24 cellular contexts compared by ENCODE assay signal in genomic region chr6:35381132-35381531, GRCh38. TPM values are rescaled to one million over a fixed set of nuclear protein-coding genes. Genes with fewer than 3 reads are reported as not detected.
DNase-seq lines count a peak whose midpoint lies in the region; ATAC-seq, FAIRE-seq and TF ChIP-seq lines count a peak whose summit lies in the region.
"Had no signal": no experiment of that assay in that cellular context is flagged by ENCODE, and none has a peak within 500 bp of the region (broad histone marks: within the 10 kb centered on the region; RNA-seq: fewer than 3 reads in every experiment).

No MANE protein-coding gene starts in this region.

- H4K20me1 ChIP-seq in SK-N-SH (ENCODE audit: insufficient read depth) = no peaks in the 10 kb centered on the region

- no peak overlapping the region for H3K4me2 ChIP-seq in SK-N-SH
- H3K4me2 ChIP-seq: KMS-11 had no signal

- DNase-seq in CD4-positive, CD25-positive, alpha-beta regulatory T cell = no peak
- no peak for DNase-seq in SK-N-SH
- peak; percentile 54 for DNase-seq in fibroblast of gingiva (ENCODE audit: low read depth)
- no peak for DNase-seq in stimulated activated naive B cell treated with anti-CD40 and anti-IgM and Interleukin-4, amounts not matched to agents 10 μg/mL and 1 μg/mL and 100 μg/mL, for 72 hours
- DNase-seq in GM19239 (ENCODE audit: insufficient read length, low spot score) = no peak
- DNase-seq: activated CD4-positive, alpha-beta T cell treated with anti-CD3 and anti-CD28 coated beads, Interleukin-2, amount 10 ng/mL, durations not matched to agents 24 days and 14 days; activated naive CD4-positive, alpha-beta T cell treated with Interleukin-2 at 50 U/mL for 16 hours; activated T-cell treated with anti-CD3 and anti-CD28 coated beads, Interleukin-2, amount 50 U/mL, for 48 hours; anterior cingulate cortex; CD8-positive, alpha-beta memory T cell; central memory CD4-positive, alpha-beta T cell; DMS153; GDM1; left colon; NCI-H1694 treated with DMSO at 0.1 percent for 48 hours; NCI-H526 treated with DMSO at 0.1 percent for 48 hours; psoas muscle; stimulated activated CD8-positive, alpha-beta memory T cell treated with anti-CD3 and anti-CD28 coated beads, Interleukin-4, amount 100 ng/mL, for 48 hours; T-helper 2 cell; uterus had no signal

- H3K27me3 ChIP-seq in CD4-positive, CD25-positive, alpha-beta regulatory T cell (ENCODE audit: control insufficient read depth, insufficient read depth, low read length) = no peaks in the 10 kb centered on the region
- no peaks in the 10 kb centered on the region for H3K27me3 ChIP-seq in SK-N-SH (ENCODE audit: insufficient read depth)
- H3K27me3 ChIP-seq: uterus had no signal

- H3F3A ChIP-seq in SK-N-SH (replicated peaks; ENCODE audit: insufficient read depth) = no peaks in the 10 kb centered on the region

- H3K9me2 ChIP-seq in SK-N-SH = no peaks in the 10 kb centered on the region

- H3K27me3 Mint-ChIP-seq in CD4-positive, CD25-positive, alpha-beta regulatory T cell = no peaks in the 10 kb centered on the region
- H3K27me3 Mint-ChIP-seq in stimulated activated naive B cell treated with anti-CD40 and anti-IgM and Interleukin-4, amounts not matched to agents 10 μg/mL and 1 μg/mL and 100 μg/mL, for 72 hours = no peaks in the 10 kb centered on the region
- H3K27me3 Mint-ChIP-seq: activated CD4-positive, alpha-beta T cell treated with anti-CD3 and anti-CD28 coated beads, Interleukin-2, amount 10 ng/mL, durations not matched to agents 24 days and 14 days; CD8-positive, alpha-beta memory T cell had no signal

- TF ChIP-seq POLR2A in GM18505 (IDR thresholded peaks at IDR 0.05; ENCODE audit: borderline replicate concordance, extremely low read depth, insufficient read depth, insufficient read length) = no peak

- H3K4me3 Mint-ChIP-seq in CD4-positive, CD25-positive, alpha-beta regulatory T cell = no peak overlapping the region
- no peak overlapping the region for H3K4me3 Mint-ChIP-seq in stimulated activated naive B cell treated with anti-CD40 and anti-IgM and Interleukin-4, amounts not matched to agents 10 μg/mL and 1 μg/mL and 100 μg/mL, for 72 hours
- H3K4me3 Mint-ChIP-seq: activated CD4-positive, alpha-beta T cell treated with anti-CD3 and anti-CD28 coated beads, Interleukin-2, amount 10 ng/mL, durations not matched to agents 24 days and 14 days had no signal

- no peak for TF ChIP-seq RAD21 in SK-N-SH (IDR thresholded peaks at IDR 0.05; ENCODE audit: low read length)

- CTCF ChIA-PET in SK-N-SH (lab: Yijun Ruan, JAX) = no interaction called here

- no peak overlapping the region for H3K4me3 ChIP-seq in CD4-positive, CD25-positive, alpha-beta regulatory T cell (ENCODE audit: low read depth, low read length)
- H3K4me3 ChIP-seq in SK-N-SH (ENCODE audit: low read depth in 2 of 2, low read length in 1 of 2) = no peak overlapping the region
- H3K4me3 ChIP-seq: psoas muscle, uterus had no signal

- H3K79me2 ChIP-seq in SK-N-SH (ENCODE audit: insufficient read depth) = peaks cover 34% of the 10 kb centered on the region

- H2AFZ ChIP-seq in SK-N-SH (ENCODE audit: low read depth) = no peak overlapping the region

- no peak overlapping the region for H3K27ac ChIP-seq in CD4-positive, CD25-positive, alpha-beta regulatory T cell (ENCODE audit: insufficient read depth, low read length, poor library complexity, severe bottlenecking)
- peak overlapping the region in 1 of 2 experiments; percentile 36; a peak in 1 of 4 replicates for H3K27ac ChIP-seq in SK-N-SH (ENCODE audit: low read depth in 2 of 2, low read length in 1 of 2)
- H3K27ac ChIP-seq: KMS-11, psoas muscle, uterus, VCaP had no signal

- no peaks in the 10 kb centered on the region for H3K4me1 ChIP-seq in CD4-positive, CD25-positive, alpha-beta regulatory T cell (ENCODE audit: control insufficient read depth, insufficient read depth, low read length, poor library complexity, severe bottlenecking)
- H3K4me1 ChIP-seq in SK-N-SH (ENCODE audit: control insufficient read depth in 1 of 2, insufficient read depth in 2 of 2, low read depth in 1 of 2, low read length in 1 of 2) = peaks cover 0 to 3% of the 10 kb centered on the region in 2 experiments; a peak in 1 of 4 replicates
- H3K4me1 ChIP-seq: uterus had no signal

- peaks cover 5% of the 10 kb centered on the region for H3K36me3 ChIP-seq in CD4-positive, CD25-positive, alpha-beta regulatory T cell (ENCODE audit: control insufficient read depth, insufficient read depth, low read length)
- no peaks in the 10 kb centered on the region for H3K36me3 ChIP-seq in SK-N-SH (replicated peaks in 1 of 2; ENCODE audit: control insufficient read depth in 1 of 2, insufficient read depth in 2 of 2, low read length in 1 of 2)
- H3K36me3 ChIP-seq: uterus had no signal

- H3K4me1 Mint-ChIP-seq in CD4-positive, CD25-positive, alpha-beta regulatory T cell = peaks cover 9 to 38% (median 24%) of the 10 kb centered on the region in 4 donors
- peaks cover 23 to 27% of the 10 kb centered on the region in 2 donors for H3K4me1 Mint-ChIP-seq in stimulated activated naive B cell treated with anti-CD40 and anti-IgM and Interleukin-4, amounts not matched to agents 10 μg/mL and 1 μg/mL and 100 μg/mL, for 72 hours

- no peak overlapping the region for H3K9ac ChIP-seq in SK-N-SH
- H3K9ac ChIP-seq: KMS-11 had no signal

- peaks cover 36% of the 10 kb centered on the region for H3K36me3 Mint-ChIP-seq in CD4-positive, CD25-positive, alpha-beta regulatory T cell
- H3K36me3 Mint-ChIP-seq in stimulated activated naive B cell treated with anti-CD40 and anti-IgM and Interleukin-4, amounts not matched to agents 10 μg/mL and 1 μg/mL and 100 μg/mL, for 72 hours = peaks cover 27 to 36% of the 10 kb centered on the region in 2 donors

- no peak for FAIRE-seq in GM19239 (lab: Jason Lieb, UNC)

- POLR2A ChIA-PET in SK-N-SH (lab: Yijun Ruan, JAX) = no interaction called here

- no peak for TF ChIP-seq CTCF in SK-N-SH (IDR thresholded peaks at IDR 0.05)

- peak overlapping the region in 2 of 3 donors; percentile 6 to 33 for H3K27ac Mint-ChIP-seq in CD4-positive, CD25-positive, alpha-beta regulatory T cell
- peak overlapping the region; percentile 15 for H3K27ac Mint-ChIP-seq in stimulated activated naive B cell treated with anti-CD40 and anti-IgM and Interleukin-4, amounts not matched to agents 10 μg/mL and 1 μg/mL and 100 μg/mL, for 72 hours
- H3K27ac Mint-ChIP-seq: activated CD4-positive, alpha-beta T cell treated with anti-CD3 and anti-CD28 coated beads, Interleukin-2, amount 10 ng/mL, durations not matched to agents 24 days and 14 days had no signal

- no peak for ATAC-seq in CD4-positive, CD25-positive, alpha-beta regulatory T cell (ENCODE audit: low read depth in 2 of 2)
- no peak for ATAC-seq in stimulated activated naive B cell treated with anti-CD40 and anti-IgM and Interleukin-4, amounts not matched to agents 10 μg/mL and 1 μg/mL and 100 μg/mL, for 72 hours (replicated peaks)
- ATAC-seq in GM21737 (IDR thresholded peaks at IDR 0.05; ENCODE audit: unreplicated experiment) (no peak), GM18505 (IDR thresholded peaks at IDR 0.05; ENCODE audit: unreplicated experiment) (no peak)
- ATAC-seq: left colon had no signal

- no peaks in the 10 kb centered on the region for H3K9me3 ChIP-seq in CD4-positive, CD25-positive, alpha-beta regulatory T cell (ENCODE audit: control insufficient read depth in 2 of 2, low read length in 2 of 2)
- H3K9me3 ChIP-seq in SK-N-SH = no peaks in the 10 kb centered on the region
- H3K9me3 ChIP-seq: psoas muscle, uterus had no signal

- no peak for TF ChIP-seq EP300 in SK-N-SH (IDR thresholded peaks at IDR 0.05; ENCODE audit: borderline replicate concordance in 1 of 2, low read depth in 1 of 2, low read length in 1 of 2)

- peaks cover 0 to 2% (median 0%) of the 10 kb centered on the region in 7 donors for H3K9me3 Mint-ChIP-seq in CD4-positive, CD25-positive, alpha-beta regulatory T cell
- peaks cover 3 to 7% of the 10 kb centered on the region in 2 donors for H3K9me3 Mint-ChIP-seq in stimulated activated naive B cell treated with anti-CD40 and anti-IgM and Interleukin-4, amounts not matched to agents 10 μg/mL and 1 μg/mL and 100 μg/mL, for 72 hours
- H3K9me3 Mint-ChIP-seq: activated CD4-positive, alpha-beta T cell treated with anti-CD3 and anti-CD28 coated beads, Interleukin-2, amount 10 ng/mL, durations not matched to agents 24 days and 14 days had no signal

- WGBS in SK-N-SH (ENCODE audit: low lambda C conversion rate) = 86% methylated on average over 6 of the region's 6 CpGs

TF ChIP-seq in SK-N-SH, 30 proteins besides CTCF, POLR2A, EP300 and RAD21 (continues in another document):
- TF ChIP-seq IRF3 (IDR thresholded peaks at IDR 0.05; ENCODE audit: low read depth, low read length) = no peak
- no peak for TF ChIP-seq MAX (IDR thresholded peaks at IDR 0.05; ENCODE audit: low read depth)
- TF ChIP-seq GATA2 (CRISPR knock-in tag; IDR thresholded peaks at IDR 0.05) = no peak
- TF ChIP-seq POLR2AphosphoS5 (IDR thresholded peaks at IDR 0.05; ENCODE audit: low read depth, low read length) = no peak
- no peak for TF ChIP-seq EZH2phosphoT487 (IDR thresholded peaks at IDR 0.05; ENCODE audit: borderline replicate concordance, low read depth)
- TF ChIP-seq PBX3 (IDR thresholded peaks at IDR 0.05) = 0 out of 2 replicates have a peak, but pooled peaks have one; percentile 6

RNA-seq across cellular contexts. Expression of gene PPARD, which starts 38.8 kb away (rescaled TPM):
- 37.3 TPM for total RNA-seq in CD4-positive, CD25-positive, alpha-beta regulatory T cell
- 1 to 10 TPM; 3.8 to 6.6 (median 5.1) TPM for polyA plus RNA-seq in CD4-positive, CD25-positive, alpha-beta regulatory T cell
- 11.5 and 13.3 TPM in 2 replicates for polyA plus RNA-seq in SK-N-SH (2012; rRNA removed)
- polyA plus RNA-seq in SK-N-SH (2012; cell fraction: cytosol; rRNA removed) = 6.0 and 9.4 TPM in 2 replicates
- polyA plus RNA-seq in SK-N-SH (2012; cell fraction: nucleus; rRNA removed) = 19.3 and 20.2 TPM in 2 replicates
